Comparison of ENCODE assay signal across 8 cellular contexts in genomic region chr17:75904749-75905521, GRCh38. TPM values are rescaled to one million over a fixed set of nuclear protein-coding genes. Genes with fewer than 3 reads are reported as not detected.
A peak's percentile ranks its signal among the peaks of the same experiment; 100 is the strongest.
DNase-seq lines count a peak whose midpoint lies in the region; ATAC-seq and TF ChIP-seq lines count a peak whose summit lies in the region.

Gene MRPL38, minus strand, starts transcription at chr17:75904884. Its CDS starts 9 bp downstream, at chr17:75904875.

- H3K4me1 ChIP-seq in left lung = peaks cover 14 to 31% of the 10 kb centered on the region in 2 donors

- peaks cover 20% of the 10 kb centered on the region for H3K4me1 Mint-ChIP-seq in activated CD4-positive, alpha-beta T cell treated with anti-CD3 and anti-CD28 coated beads, Interleukin-2, amount 10 ng/mL, durations not matched to agents 7 days and 5 days

- H3K36me3 ChIP-seq in left lung = peaks cover 0 to 30% of the 10 kb centered on the region in 2 donors

- no peaks in the 10 kb centered on the region for H3K27me3 Mint-ChIP-seq in activated CD4-positive, alpha-beta T cell treated with anti-CD3 and anti-CD28 coated beads, Interleukin-2, amount 10 ng/mL, durations not matched to agents 7 days and 5 days

- ATAC-seq in GM19324 (IDR thresholded peaks at IDR 0.05; ENCODE audit: low FRiP score, unreplicated experiment) (peak; percentile 97), HG03469 (IDR thresholded peaks at IDR 0.05; ENCODE audit: unreplicated experiment) (peak; percentile 90), left lung (peak; percentile 92)

- peaks cover 3% of the 10 kb centered on the region for H3K36me3 Mint-ChIP-seq in activated CD4-positive, alpha-beta T cell treated with anti-CD3 and anti-CD28 coated beads, Interleukin-2, amount 10 ng/mL, durations not matched to agents 7 days and 5 days (ENCODE audit: low read depth)

- intact Hi-C loops in left lung (cut with DNase I) = loop anchor here in 1 of 2 donors (5.0 kb wide), 1 partner anchor 97 kb away; the partner anchor contains the start of gene CDK3

- peak within 1 kb of the TSS; percentile 85 for H3K4me3 Mint-ChIP-seq in activated CD4-positive, alpha-beta T cell treated with anti-CD3 and anti-CD28 coated beads, Interleukin-2, amount 10 ng/mL, durations not matched to agents 7 days and 5 days

- POLR2A ChIA-PET in activated CD4-positive, alpha-beta T cell treated with anti-CD3 and anti-CD28 coated beads, Interleukin-2, amount 10 ng/mL, durations not matched to agents 7 days and 5 days (lab: Charles Lee) = no interaction called here

- peak; percentile 61 to 98 (median 84) for DNase-seq in C1 segment of cervical spinal cord (lab: John Stamatoyannopoulos, UW)
- DNase-seq in NCI-H526 treated with DMSO at 0.1 percent for 48 hours (lab: John Stamatoyannopoulos, UW) = peak; percentile 90
- peak; percentile 95 for DNase-seq in activated CD4-positive, alpha-beta T cell treated with anti-CD3 and anti-CD28 coated beads, Interleukin-2, amount 10 ng/mL, durations not matched to agents 7 days and 5 days
- DNase-seq in cortex of kidney (lab: John Stamatoyannopoulos, UW) = peak; percentile 91
- peak; percentile 95 to 98 for DNase-seq in left lung
- peak; percentile 94 to 96 for DNase-seq in stimulated activated CD4-positive, alpha-beta T cell treated with anti-CD3 and anti-CD28 coated beads, Interleukin-2, amount 100 ng/mL, for 48 hours

- H3K27me3 ChIP-seq in left lung = no peaks in the 10 kb centered on the region

- peak within 1 kb of the TSS; percentile 87 to 91 for H3K4me3 ChIP-seq in left lung

- peak; percentile 99 for TF ChIP-seq CTCF in left lung (IDR thresholded peaks at IDR 0.05)

- CTCF ChIA-PET in activated CD4-positive, alpha-beta T cell treated with anti-CD3 and anti-CD28 coated beads, Interleukin-2, amount 10 ng/mL, durations not matched to agents 7 days and 5 days (lab: Charles Lee) = interaction anchor here (0.8 to 4.0 kb wide), 18 partner anchors 8 to 240 kb away, joined by 3 to 28 read pairs (median 4); partner anchors contain the start of genes FBF1 and TRIM65

- H3K9me3 Mint-ChIP-seq in activated CD4-positive, alpha-beta T cell treated with anti-CD3 and anti-CD28 coated beads, Interleukin-2, amount 10 ng/mL, durations not matched to agents 7 days and 5 days = no peaks in the 10 kb centered on the region

- H3K9me3 ChIP-seq in left lung = no peaks in the 10 kb centered on the region

- peak within 1 kb of the TSS; percentile 86 to 97 for H3K27ac ChIP-seq in left lung

- peak within 1 kb of the TSS; percentile 94 for H3K27ac Mint-ChIP-seq in activated CD4-positive, alpha-beta T cell treated with anti-CD3 and anti-CD28 coated beads, Interleukin-2, amount 10 ng/mL, durations not matched to agents 7 days and 5 days

RNA-seq across cellular contexts. Expression of gene MRPL38, which starts in this region (rescaled TPM):
- 10 to 100 TPM; 95.9 to 97.5 TPM for total RNA-seq in activated CD4-positive, alpha-beta T cell treated with anti-CD3 and anti-CD28 coated beads, Interleukin-2, amount 10 ng/mL, durations not matched to agents 7 days and 5 days
- 10 to 100 TPM; 80.5 to 81.8 TPM for total RNA-seq in left lung

Comparison
In these comparisons a context has a peak if more than half of its experiments do, and no peak if none do; other contexts are left out.
1. Peak in every context shown above with its lines: DNase-seq, ATAC-seq, H3K4me3 ChIP-seq and H3K27ac ChIP-seq.